27 cellular contexts compared by ENCODE assay signal in genomic region chr12:109139791-109140190, GRCh38.
"Had no signal": no experiment of that assay in that cellular context is flagged by ENCODE, and none has a peak within 500 bp of the region (broad histone marks: within the 10 kb centered on the region; RNA-seq: fewer than 3 reads in every experiment).

No MANE protein-coding gene starts in this region.

- H3K4me2 ChIP-seq: smooth muscle cell had no signal

- H3K27ac ChIP-seq: brain microvascular endothelial cell, foreskin keratinocyte, suprapubic skin, transverse colon, WERI-Rb-1 had no signal

- H3K27me3 ChIP-seq: brain microvascular endothelial cell, suprapubic skin, transverse colon had no signal

- DNase-seq: activated CD4-positive, alpha-beta T cell treated with anti-CD3 and anti-CD28 coated beads, Interleukin-2, amount 10 ng/mL, durations not matched to agents 7 days and 5 days; activated CD4-positive, CD25-positive, alpha-beta regulatory T cell treated with anti-CD3 and anti-CD28 coated beads, Interleukin-2, amount 50 U/mL, for 72 hours; activated CD8-positive, alpha-beta memory T cell treated with anti-CD3 and anti-CD28 coated beads, Interleukin-2, amount 10 ng/mL, durations not matched to agents 7 days and 5 days; activated CD8-positive, alpha-beta T cell treated with anti-CD3 and anti-CD28 coated beads for 36 hours; activated effector memory CD4-positive, alpha-beta T cell treated with anti-CD3 and anti-CD28 coated beads, Interleukin-2, amount 50 U/mL, for 16 hours; activated naive CD4-positive, alpha-beta T cell treated with anti-CD3 and anti-CD28 coated beads, Interleukin-2, amount 50 U/mL, for 16 hours; activated naive CD8-positive, alpha-beta T cell treated with anti-CD3 and anti-CD28 coated beads, Interleukin-2, amount 50 U/mL, for 24 hours; activated T-cell treated with anti-CD3 and anti-CD28 coated beads for 4 hours; aorta; brain microvascular endothelial cell; central memory CD4-positive, alpha-beta T cell; dermis blood vessel endothelial cell; effector CD8-positive, alpha-beta T cell; erythroblast; foreskin keratinocyte; hippocampal formation; mesenchymal stem cell; mucosa of descending colon; occipital lobe; posterior cingulate gyrus; stimulated activated CD4-positive, alpha-beta T cell treated with anti-CD3 and anti-CD28 coated beads, Interleukin-4, amount 100 ng/mL, for 1 hour; stimulated activated naive CD8-positive, alpha-beta T cell treated with anti-CD3 and anti-CD28 coated beads, Interleukin-15, amount 100 ng/mL, for 72 hours; T-cell; transverse colon; WERI-Rb-1 had no signal

- H3K4me1 ChIP-seq: foreskin keratinocyte had no signal

- H3K4me3 ChIP-seq: mucosa of descending colon, smooth muscle cell, suprapubic skin, transverse colon had no signal

- ATAC-seq: activated CD8-positive, alpha-beta memory T cell treated with anti-CD3 and anti-CD28 coated beads, Interleukin-2, amount 10 ng/mL, durations not matched to agents 7 days and 5 days; activated CD8-positive, alpha-beta T cell treated with anti-CD3 and anti-CD28 coated beads for 36 hours; activated naive CD8-positive, alpha-beta T cell treated with anti-CD3 and anti-CD28 coated beads, Interleukin-2, amount 50 U/mL, for 24 hours; foreskin keratinocyte; mucosa of descending colon; stimulated activated naive CD8-positive, alpha-beta T cell treated with anti-CD3 and anti-CD28 coated beads, Interleukin-15, amount 100 ng/mL, for 72 hours; T-cell had no signal

- H3K36me3 ChIP-seq: brain microvascular endothelial cell, WERI-Rb-1 had no signal

- H3K9me3 ChIP-seq: suprapubic skin, transverse colon had no signal
